ENCODE assay signal across 17 cellular contexts in genomic region chr19:41304706-41305483, GRCh38. TPM values are rescaled to one million over a fixed set of nuclear protein-coding genes. Genes with fewer than 3 reads are reported as not detected.
DNase-seq lines count a peak whose midpoint lies in the region; ATAC-seq and TF ChIP-seq lines count a peak whose summit lies in the region.
"Had no signal": no experiment of that assay in that cellular context is flagged by ENCODE, and none has a peak within 500 bp of the region (broad histone marks: within the 10 kb centered on the region; RNA-seq: fewer than 3 reads in every experiment).

No MANE protein-coding gene starts in this region.

- H3K4me3 Mint-ChIP-seq in activated B cell treated with CpG ODN at 0.5 μM for 24 hours = no peak overlapping the region
- H3K4me3 Mint-ChIP-seq: brain had no signal

- in situ Hi-C loops in transverse colon (cut with MboI; ENCODE audit: low pct_ligation_motif_present in 1 of 4, low pct_unique_long_range_greater_than_20kb in 1 of 4, low sequenced_read_pairs in 3 of 4) = no loop called here

- intact Hi-C loops in heart left ventricle (cut with DNase I) (loop anchor here in 7 of 10 donors (5.0 to 10.0 kb wide), 9 partner anchors 38 to 328 kb away; partner anchors contain the start of genes DMAC2 (in 2 of the 7) and TGFB1 (in 1 of the 7)), right cardiac atrium (cut with DNase I) (loop anchor here (5.0 kb wide), 5 partner anchors 38 to 103 kb away; partner anchors contain the start of gene HNRNPUL1 (in 2 of the 4)), activated B cell treated with CpG ODN at 0.5 μM for 24 hours (cut with micrococcal nuclease) (loop anchor here (5.0 kb wide), 1 partner anchor 267 kb away; no protein-coding TSS in a partner anchor), transverse colon (cut with DNase I; ENCODE audit: low total_unique reads) (loop anchor here (5.0 kb wide), 1 partner anchor 33 kb away; no protein-coding TSS in a partner anchor), uterus (cut with DNase I; ENCODE audit: low total_unique reads) (loop anchor here (5.0 kb wide), 1 partner anchor 38 kb away; no protein-coding TSS in a partner anchor)

- peaks cover 42% of the 10 kb centered on the region for H3F3A ChIP-seq in smooth muscle cell (ENCODE audit: low read depth)

- H3K9me3 ChIP-seq in heart left ventricle (no peaks in the 10 kb centered on the region), right cardiac atrium (ENCODE audit: control insufficient read depth, low read length) (no peaks in the 10 kb centered on the region), gastroesophageal sphincter (no peaks in the 10 kb centered on the region), transverse colon (no peaks in the 10 kb centered on the region), smooth muscle cell (replicated peaks; ENCODE audit: low read depth) (no peaks in the 10 kb centered on the region), uterus (no peaks in the 10 kb centered on the region)

- H3K4me3 ChIP-seq in heart left ventricle (no peak overlapping the region), right cardiac atrium (ENCODE audit: low read length) (no peak overlapping the region), gastroesophageal sphincter (peak overlapping the region in 1 of 2 donors; percentile 4), transverse colon (no peak overlapping the region), smooth muscle cell (no peak overlapping the region), uterus (no peak overlapping the region)
- H3K4me3 ChIP-seq: lung had no signal

- H3K36me3 ChIP-seq in heart left ventricle (peaks cover 2 to 82% (median 75%) of the 10 kb centered on the region in 9 donors), gastroesophageal sphincter (peaks cover 0 to 81% of the 10 kb centered on the region in 2 donors), transverse colon (peaks cover 0 to 51% (median 24%) of the 10 kb centered on the region in 4 donors), smooth muscle cell (ENCODE audit: low read depth) (peaks cover 20% of the 10 kb centered on the region), uterus (no peaks in the 10 kb centered on the region)

- H3K9me3 Mint-ChIP-seq in activated B cell treated with CpG ODN at 0.5 μM for 24 hours = no peaks in the 10 kb centered on the region
- H3K9me3 Mint-ChIP-seq: brain had no signal

- TF ChIP-seq CTCF in heart left ventricle (IDR thresholded peaks at IDR 0.05) (no peak), activated B cell treated with CpG ODN at 0.5 μM for 24 hours (IDR thresholded peaks at IDR 0.05) (no peak), gastroesophageal sphincter (IDR thresholded peaks at IDR 0.05) (no peak), transverse colon (IDR thresholded peaks at IDR 0.05) (no peak), smooth muscle cell (IDR thresholded peaks at IDR 0.05; ENCODE audit: borderline replicate concordance, insufficient read depth, poor library complexity, severe bottlenecking) (no peak), uterus (IDR thresholded peaks at IDR 0.05) (no peak)

- H3K36me3 Mint-ChIP-seq in activated B cell treated with CpG ODN at 0.5 μM for 24 hours (ENCODE audit: low read depth) = peaks cover 78% of the 10 kb centered on the region

- no peaks in the 10 kb centered on the region for H3K27me3 ChIP-seq in heart left ventricle
- H3K27me3 ChIP-seq in right cardiac atrium (ENCODE audit: control insufficient read depth, insufficient read depth) = no peaks in the 10 kb centered on the region
- no peaks in the 10 kb centered on the region for H3K27me3 ChIP-seq in gastroesophageal sphincter
- H3K27me3 ChIP-seq in transverse colon = no peaks in the 10 kb centered on the region
- no peaks in the 10 kb centered on the region for H3K27me3 ChIP-seq in smooth muscle cell (ENCODE audit: low read depth)
- no peaks in the 10 kb centered on the region for H3K27me3 ChIP-seq in uterus

- H3K4me2 ChIP-seq in smooth muscle cell = no peak overlapping the region

- CTCF ChIA-PET in activated B cell treated with CpG ODN at 0.5 μM for 24 hours (lab: Charles Lee) = interaction anchor here (0.8 to 1.2 kb wide), 3 partner anchors 42 to 100 kb away, joined by 3 to 4 read pairs (median 3); no protein-coding TSS in a partner anchor

- no peak overlapping the region for H3K9ac ChIP-seq in smooth muscle cell (ENCODE audit: low read depth)

- H3K27ac ChIP-seq in heart left ventricle (peak overlapping the region in 8 of 12 donors; percentile 8 to 98 (median 26)), right cardiac atrium (ENCODE audit: low read length) (no peak overlapping the region), gastroesophageal sphincter (peak overlapping the region in 3 of 4 donors; percentile 24 to 58 (median 39)), transverse colon (peak overlapping the region; percentile 8 to 55 (median 31)), smooth muscle cell (ENCODE audit: low read depth) (no peak overlapping the region), uterus (no peak overlapping the region)
- H3K27ac ChIP-seq: WERI-Rb-1 had no signal

- H3K27ac Mint-ChIP-seq in activated B cell treated with CpG ODN at 0.5 μM for 24 hours = peak overlapping the region; percentile 87

- TF ChIP-seq POLR2A in heart left ventricle (IDR thresholded peaks at IDR 0.05) = no peak
- no peak for TF ChIP-seq POLR2A in gastroesophageal sphincter (IDR thresholded peaks at IDR 0.05)
- no peak for TF ChIP-seq POLR2A in transverse colon (IDR thresholded peaks at IDR 0.05)
- TF ChIP-seq POLR2A in uterus (IDR thresholded peaks at IDR 0.05) = no peak

- DNase-seq in heart left ventricle (no peak), right cardiac atrium (no peak), activated B cell treated with CpG ODN at 0.5 μM for 24 hours (no peak), transverse colon (no peak), AG08396 (ENCODE audit: low spot score) (no peak), smooth muscle cell (lab: John Stamatoyannopoulos, UW; ENCODE audit: unreplicated experiment) (no peak), uterus (no peak)
- DNase-seq: activated T-cell treated with anti-CD3 and anti-CD28 coated beads, Interleukin-2, amount 50 U/mL, for 48 hours; H7; NCI-H1417 treated with DMSO at 0.1 percent for 48 hours; NCI-H446; stimulated activated naive CD4-positive, alpha-beta T cell treated with Interleukin-2 at 50 U/mL for 16 hours; WERI-Rb-1 had no signal

- H3K4me1 ChIP-seq in heart left ventricle (peaks cover 3 to 87% (median 36%) of the 10 kb centered on the region in 12 donors), right cardiac atrium (ENCODE audit: control insufficient read depth, insufficient read depth, low read length) (peaks cover 15% of the 10 kb centered on the region), gastroesophageal sphincter (peaks cover 2 to 54% (median 23%) of the 10 kb centered on the region in 3 donors), transverse colon (peaks cover 19 to 57% (median 24%) of the 10 kb centered on the region in 4 donors), smooth muscle cell (ENCODE audit: low read depth) (peaks cover 10% of the 10 kb centered on the region), uterus (peaks cover 0 to 9% of the 10 kb centered on the region in 2 donors)

- POLR2A ChIA-PET in activated B cell treated with CpG ODN at 0.5 μM for 24 hours (lab: Charles Lee) = interaction anchor here (0.6 to 7.4 kb wide), 4 partner anchors 41 to 135 kb away, joined by 3 to 76 read pairs (median 4); partner anchors contain the start of genes DMAC2 and HNRNPUL1

- H4K20me1 ChIP-seq in smooth muscle cell (ENCODE audit: low read depth) = peaks cover 18% of the 10 kb centered on the region

- WGBS in heart left ventricle, 4 donors = 64 to 71% (median 67%) methylated on average over 4 of the region's 4 CpGs
- WGBS in right cardiac atrium = 56% methylated on average over 4 of the region's 4 CpGs
- 59 to 92% methylated on average over 2 of the region's 4 CpGs for WGBS in gastroesophageal sphincter (ENCODE audit: low coverage in 1 of 2), 2 donors
- WGBS in transverse colon (ENCODE audit: low coverage in 1 of 2), 2 donors = 82% methylated on average over 2 to 4 of the region's 4 CpGs
- 91% methylated on average over 4 of the region's 4 CpGs for WGBS in smooth muscle cell (ENCODE audit: low lambda C conversion rate)

- ATAC-seq in heart left ventricle (no peak), right cardiac atrium (no peak), activated B cell treated with CpG ODN at 0.5 μM for 24 hours (ENCODE audit: low read depth) (no peak), gastroesophageal sphincter (no peak)
- ATAC-seq: SK-N-SH treated with all-trans-retinoic acid at 6 μM for 48 hours had no signal

- TF ChIP-seq EP300 in gastroesophageal sphincter (IDR thresholded peaks at IDR 0.05) (no peak), transverse colon (IDR thresholded peaks at IDR 0.05; ENCODE audit: low read depth) (no peak)

- H3K79me2 ChIP-seq in smooth muscle cell (ENCODE audit: low read depth) = peaks cover 9% of the 10 kb centered on the region

- no peak overlapping the region for H2AFZ ChIP-seq in smooth muscle cell (ENCODE audit: low read depth)

- no peaks in the 10 kb centered on the region for H3K27me3 Mint-ChIP-seq in activated B cell treated with CpG ODN at 0.5 μM for 24 hours
- H3K27me3 Mint-ChIP-seq: brain had no signal

- H3K4me1 Mint-ChIP-seq in activated B cell treated with CpG ODN at 0.5 μM for 24 hours = peaks cover 75% of the 10 kb centered on the region

RNA-seq across cellular contexts. Expression of gene CCDC97, which starts 5.1 kb away (rescaled TPM):
- total RNA-seq in heart left ventricle (10 to 100 TPM; 10.0 to 22.2 (median 14.2) TPM), right cardiac atrium (10 to 100 TPM; 17.9 to 22.2 (median 18.9) TPM), activated B cell treated with CpG ODN at 0.5 μM for 24 hours (61.7 and 65.3 TPM in 2 replicates), gastroesophageal sphincter (10 to 100 TPM; 11.6 to 18.9 (median 15.9) TPM), transverse colon (10 to 100 TPM; 10.1 to 22.4 (median 15.4) TPM), smooth muscle cell (3.0 and 7.5 TPM in 2 replicates), uterus (10 to 100 TPM in 2 of 4 donors, 1 to 10 TPM in 2; 4.4 to 38.0 (median 10.8) TPM)
- polyA plus RNA-seq in heart left ventricle (10 to 100 TPM; 12.8 to 16.0 TPM), right cardiac atrium (12.2 TPM), smooth muscle cell (15.3 and 18.2 TPM in 2 replicates)

RNA-seq across cellular contexts. Expression of gene HNRNPUL1, which starts 40.7 kb away (rescaled TPM):
- 100 to 1,000 TPM in 7 of 9 donors, 10 to 100 TPM in 2; 88.7 to 138 (median 115) TPM for total RNA-seq in heart left ventricle
- polyA plus RNA-seq in heart left ventricle = 10 to 100 TPM; 64.2 to 91.0 TPM
- 100 to 1,000 TPM; 134 to 152 (median 141) TPM for total RNA-seq in right cardiac atrium
- 89.4 TPM for polyA plus RNA-seq in right cardiac atrium
- 235 and 244 TPM in 2 replicates for total RNA-seq in activated B cell treated with CpG ODN at 0.5 μM for 24 hours
- 100 to 1,000 TPM; 142 to 204 (median 160) TPM for total RNA-seq in gastroesophageal sphincter
- 100 to 1,000 TPM; 115 to 296 (median 145) TPM for total RNA-seq in transverse colon
- total RNA-seq in smooth muscle cell = 78.6 and 101 TPM in 2 replicates
- 121 and 125 TPM in 2 replicates for polyA plus RNA-seq in smooth muscle cell
- 100 to 1,000 TPM in 2 of 4 donors, 10 to 100 TPM in 2; 49.7 to 219 (median 87.4) TPM for total RNA-seq in uterus

RNA-seq across cellular contexts. Expression of gene TGFB1, which starts 48.8 kb away (rescaled TPM):
- 10 to 100 TPM in 8 of 9 donors, 1 to 10 TPM in 1; 9.4 to 68.8 (median 13.9) TPM for total RNA-seq in heart left ventricle
- 10 to 100 TPM; 13.4 to 24.0 TPM for polyA plus RNA-seq in heart left ventricle
- 10 to 100 TPM; 27.0 to 39.3 (median 33.3) TPM for total RNA-seq in right cardiac atrium
- 23.9 TPM for polyA plus RNA-seq in right cardiac atrium
- 80.7 and 88.5 TPM in 2 replicates for total RNA-seq in activated B cell treated with CpG ODN at 0.5 μM for 24 hours
- total RNA-seq in gastroesophageal sphincter = 10 to 100 TPM; 12.9 to 39.3 (median 22.1) TPM
- 10 to 100 TPM in 2 of 4 donors, 1 to 10 TPM in 2; 4.4 to 30.3 (median 9.7) TPM for total RNA-seq in transverse colon
- total RNA-seq in smooth muscle cell = 37.6 and 51.7 TPM in 2 replicates
- 199 and 216 TPM in 2 replicates for polyA plus RNA-seq in smooth muscle cell
- 10 to 100 TPM in 2 of 4 donors, 1 to 10 TPM in 2; 6.7 to 61.7 (median 15.7) TPM for total RNA-seq in uterus

RNA-seq across cellular contexts. Expression of gene B9D2, which starts 59.1 kb away (rescaled TPM):
- total RNA-seq in heart left ventricle (1 to 10 TPM; 2.0 to 5.1 (median 3.3) TPM), right cardiac atrium (1 to 10 TPM; 3.3 to 3.8 (median 3.5) TPM), activated B cell treated with CpG ODN at 0.5 μM for 24 hours (11.7 and 14.2 TPM in 2 replicates), gastroesophageal sphincter (10 to 100 TPM in 1 of 4 donors, 1 to 10 TPM in 3; 5.2 to 10.1 (median 6.7) TPM), transverse colon (1 to 10 TPM in 2 of 4 donors, not detected in 2; 6.4 to 9.3 TPM), smooth muscle cell (1.6 and 2.1 TPM in 2 replicates), uterus (1 to 10 TPM in 2 of 4 donors, under 1 TPM in 1, not detected in 1; 0.29 to 6.2 (median 3.5) TPM)
- polyA plus RNA-seq in heart left ventricle (10 to 100 TPM in 1 of 2 donors, 1 to 10 TPM in 1; 1.9 to 14.6 TPM), right cardiac atrium (5.1 TPM), smooth muscle cell (12.2 and 13.9 TPM in 2 replicates)

Comparison
In these comparisons a context has a peak if more than half of its experiments do, and no peak if none do; other contexts are left out.
1. H3K27ac ChIP-seq: peak in heart left ventricle (8 of 12), gastroesophageal sphincter (3 of 4) and transverse colon (4 of 4); none in right cardiac atrium (single experiment), smooth muscle cell (single experiment) and uterus (0 of 2).